33 cellular contexts compared by ENCODE assay signal in genomic region chr12:29403991-29404390, GRCh38.
"Had no signal": no experiment of that assay in that cellular context is flagged by ENCODE, and none has a peak within 500 bp of the region (broad histone marks: within the 10 kb centered on the region; RNA-seq: fewer than 3 reads in every experiment).

No MANE protein-coding gene starts in this region.

- H3K27me3 ChIP-seq: brain microvascular endothelial cell, cardiac muscle cell, MG63 had no signal

- FAIRE-seq: RCC 7860 had no signal

- ATAC-seq: activated T-cell treated with anti-CD3 and anti-CD28 coated beads, Interleukin-2, amount 50 U/mL, for 72 hours; activated T-helper 17 cell treated with anti-CD3 and anti-CD28 coated beads, Interleukin-2, amount 50 U/mL, for 72 hours; Right ventricle myocardium inferior had no signal

- DNase-seq: activated CD4-positive, alpha-beta memory T cell treated with anti-CD3 and anti-CD28 coated beads, Interleukin-2, amount 10 ng/mL, durations not matched to agents 7 days and 5 days; activated CD4-positive, alpha-beta T cell treated with anti-CD3 and anti-CD28 coated beads for 1 hour; activated CD4-positive, alpha-beta T cell treated with anti-CD3 and anti-CD28 coated beads for 48 hours; activated CD4-positive, CD25-positive, alpha-beta regulatory T cell; activated effector memory CD4-positive, alpha-beta T cell treated with anti-CD3 and anti-CD28 coated beads, Interleukin-2, amount 50 U/mL, for 16 hours; activated naive CD4-positive, alpha-beta T cell; activated naive CD4-positive, alpha-beta T cell treated with anti-CD3 and anti-CD28 coated beads, Interleukin-2, amount 50 U/mL, for 16 hours; activated naive CD8-positive, alpha-beta T cell treated with anti-CD3 and anti-CD28 coated beads for 36 hours; activated T-cell treated with anti-CD3 and anti-CD28 coated beads, Interleukin-2, amount 50 U/mL, for 1 hour; activated T-cell treated with anti-CD3 and anti-CD28 coated beads, Interleukin-2, amount 50 U/mL, for 72 hours; amniotic stem cell; aorta; brain microvascular endothelial cell; Kasumi-1; KG1; MG63; NCI-H1048; NCI-H1105 treated with DMSO at 0.1 percent for 48 hours; NCI-H1436; NCI-H1694; NCI-H1930; NCI-H2081 treated with DMSO at 0.1 percent for 48 hours; NCI-H345; NCI-H524 treated with DMSO at 0.1 percent for 48 hours; PC-9; SIG-M5; T1000; WERI-Rb-1 had no signal

- H3K4me2 ChIP-seq: PC-9 had no signal

- H3K27ac ChIP-seq: brain microvascular endothelial cell, cardiac muscle cell, PC-9, RWPE1, WERI-Rb-1 had no signal

- H3K4me3 ChIP-seq: cardiac muscle cell, MG63, PC-9 had no signal

- H3K36me3 ChIP-seq: brain microvascular endothelial cell, cardiac muscle cell, MG63, WERI-Rb-1 had no signal

- H2AFZ ChIP-seq: PC-9 had no signal
